1 cellular context compared by ENCODE assay signal in genomic region chr21:32727728-32728454, GRCh38.
A peak's percentile ranks its signal among the peaks of the same experiment; 100 is the strongest.
TF ChIP-seq lines count a peak whose summit lies in the region.

SYNJ1 (minus strand) TSS chr21:32728013; CDS start chr21:32726895, 1,118 bp downstream.

TF ChIP-seq in K562, 482 proteins besides CTCF, POLR2A, EP300 and RAD21 (continued from another document and continues in another):
- TF ChIP-seq CHAMP1 (IDR thresholded peaks at IDR 0.05): no peak; the same call in 1 of the 2 replicates
- TF ChIP-seq TEAD1 (CRISPR knock-in tag; IDR thresholded peaks at IDR 0.05): peak in 1 of 2 experiments; percentile 94; a peak in 2 of 4 replicates
- no peak for TF ChIP-seq DEAF1 (CRISPR knock-in tag; IDR thresholded peaks at IDR 0.05)
- TF ChIP-seq CTBP1 (IDR thresholded peaks at IDR 0.05; ENCODE audit: borderline replicate concordance): peak; percentile 74
- no peak for TF ChIP-seq NFATC3 (IDR thresholded peaks at IDR 0.05)
- TF ChIP-seq MLLT1 (IDR thresholded peaks at IDR 0.05): no peak
- TF ChIP-seq MAZ (CRISPR knock-in tag; conservative IDR thresholded peaks at IDR 0.05 in 1 of 2, IDR thresholded peaks at IDR 0.05 in 1 of 2): peak; percentile 85 to 87
- TF ChIP-seq ZNF121 (CRISPR knock-in tag; conservative IDR thresholded peaks at IDR 0.05): no peak
- peak; percentile 96 for TF ChIP-seq HDAC2 (IDR thresholded peaks at IDR 0.05)
- peak in 2 of 3 experiments; percentile 46 to 56 for TF ChIP-seq YY1 (IDR thresholded peaks at IDR 0.05; ENCODE audit: borderline replicate concordance in 1 of 3, control insufficient read depth in 1 of 3, extremely low read depth in 1 of 3, insufficient read depth in 3 of 3, insufficient read length in 1 of 3, insufficient replicate concordance in 2 of 3, low read depth in 1 of 3, low read length in 2 of 3)
- TF ChIP-seq RNF2 (IDR thresholded peaks at IDR 0.05): no peak
- no peak for TF ChIP-seq SRSF3 (IDR thresholded peaks at IDR 0.05; ENCODE audit: insufficient read depth, low read length)
- peak; percentile 95 for TF ChIP-seq CREM (IDR thresholded peaks at IDR 0.05; ENCODE audit: low read depth)
- TF ChIP-seq MNT (conservative IDR thresholded peaks at IDR 0.05): peak; percentile 92 to 97
- no peak; the same call in 1 of the 2 replicates for TF ChIP-seq ZNF41 (CRISPR knock-in tag; conservative IDR thresholded peaks at IDR 0.05)
- TF ChIP-seq ZBTB43 (CRISPR knock-in tag; IDR thresholded peaks at IDR 0.05): no peak; the same call in 1 of the 2 replicates
- no peak for TF ChIP-seq RFX1 (IDR thresholded peaks at IDR 0.05)
- TF ChIP-seq ZNF592 (IDR thresholded peaks at IDR 0.05): no peak
- no peak for TF ChIP-seq ZC3H4 (CRISPR knock-in tag; IDR thresholded peaks at IDR 0.05; ENCODE audit: borderline replicate concordance)
- TF ChIP-seq MTA3 (IDR thresholded peaks at IDR 0.05; ENCODE audit: borderline replicate concordance): peak; percentile 86; the same call in 1 of the 2 replicates
- TF ChIP-seq HDAC3 (IDR thresholded peaks at IDR 0.05; ENCODE audit: borderline replicate concordance, partially characterized antibody): no peak
- TF ChIP-seq SRF (CRISPR knock-in tag; IDR thresholded peaks at IDR 0.05): peak in 1 of 2 experiments; percentile 52; a peak in 1 of 4 replicates
- no peak for TF ChIP-seq NR1H2 (CRISPR knock-in tag; IDR thresholded peaks at IDR 0.05)
- TF ChIP-seq ZNF695 (CRISPR knock-in tag; IDR thresholded peaks at IDR 0.05): no peak
- TF ChIP-seq KAT8 (IDR thresholded peaks at IDR 0.05; ENCODE audit: low read depth): no peak
- TF ChIP-seq ARID2 (IDR thresholded peaks at IDR 0.05): peak; percentile 48; the same call in 1 of the 2 replicates
- no peak for TF ChIP-seq ZNF277 (CRISPR knock-in tag; IDR thresholded peaks at IDR 0.05; ENCODE audit: borderline replicate concordance)
- TF ChIP-seq POLR3A (IDR thresholded peaks at IDR 0.05; ENCODE audit: borderline replicate concordance, extremely low read depth, insufficient read depth, insufficient read length): no peak
- 0 out of 2 replicates have a peak, but pooled peaks have one; percentile 20 for TF ChIP-seq RBM14 (IDR thresholded peaks at IDR 0.05; ENCODE audit: borderline replicate concordance, insufficient read depth, low read depth, low read length)
- TF ChIP-seq ZBTB9 (CRISPR knock-in tag; IDR thresholded peaks at IDR 0.05): peak; percentile 50; the same call in 1 of the 2 replicates
- TF ChIP-seq PATZ1 (CRISPR knock-in tag; IDR thresholded peaks at IDR 0.05; ENCODE audit: borderline replicate concordance): no peak
- TF ChIP-seq NRF1 (conservative IDR thresholded peaks at IDR 0.05 in 1 of 2, IDR thresholded peaks at IDR 0.05 in 1 of 2): peak; percentile 83 to 87
- 0 out of 2 replicates have a peak, but pooled peaks have one; percentile 53 for TF ChIP-seq CAMTA2 (CRISPR knock-in tag; conservative IDR thresholded peaks at IDR 0.05)
- TF ChIP-seq HMGXB4 (CRISPR knock-in tag; IDR thresholded peaks at IDR 0.05): peak; percentile 77
- TF ChIP-seq PHB (CRISPR knock-in tag; IDR thresholded peaks at IDR 0.05): peak; percentile 17; the same call in 1 of the 2 replicates
- no peak for TF ChIP-seq ZNF57 (CRISPR knock-in tag; IDR thresholded peaks at IDR 0.05)
- TF ChIP-seq SLC30A9 (CRISPR knock-in tag; IDR thresholded peaks at IDR 0.05): no peak
- TF ChIP-seq HDAC8 (tag; IDR thresholded peaks at IDR 0.05): no peak; the same call in 1 of the 2 replicates
- 0 out of 2 replicates have a peak, but pooled peaks have one; percentile 53 for TF ChIP-seq MECOM (CRISPR knock-in tag; IDR thresholded peaks at IDR 0.05)
